In genomic region chr3:187274977-187275338, GRCh38 we compare ENCODE assay signal across 20 cellular contexts. TPM values are rescaled to one million over a fixed set of nuclear protein-coding genes. Genes with fewer than 3 reads are reported as not detected.
DNase-seq lines count a peak whose midpoint lies in the region; ATAC-seq, FAIRE-seq and TF ChIP-seq lines count a peak whose summit lies in the region.
"Had no signal": no experiment of that assay in that cellular context is flagged by ENCODE, and none has a peak within 500 bp of the region (broad histone marks: within the 10 kb centered on the region; RNA-seq: fewer than 3 reads in every experiment).

No MANE protein-coding gene starts in this region.

- peak overlapping the region in 2 of 4 experiments; percentile 24 to 31; a peak in 4 of 8 replicates for H3K4me3 ChIP-seq in H1 (ENCODE audit: extremely low read depth in 1 of 4, insufficient read depth in 2 of 4, low read depth in 3 of 4, low read length in 4 of 4)
- no peak overlapping the region for H3K4me3 ChIP-seq in Caco-2 (ENCODE audit: low read depth, low read length)
- H3K4me3 ChIP-seq: esophagus muscularis mucosa, heart right ventricle had no signal

- H3K9me3 Mint-ChIP-seq in Caco-2 (ENCODE audit: unreplicated experiment), result no peaks in the 10 kb centered on the region
- H3K9me3 Mint-ChIP-seq: natural killer cell treated with Interleukin-12 subunit alpha and Interleukin-12 subunit beta and Interleukin-15 and Interleukin-18, amount 100 ng/mL, for 72 hours had no signal

- H3K27ac ChIP-seq in H1 (ENCODE audit: low read depth, low read length), result peak overlapping the region; percentile 51; the same call in 1 of the 2 replicates
- H3K27ac ChIP-seq: esophagus muscularis mucosa, heart right ventricle had no signal

- H2BK20ac ChIP-seq in H1 (ENCODE audit: low read length), result peak overlapping the region; percentile 91; the same call in 1 of the 2 replicates

- no peak overlapping the region for H2BK15ac ChIP-seq in H1 (ENCODE audit: low read length)

- peak; percentile 96 for FAIRE-seq in H1 (lab: Jason Lieb, UNC)
- FAIRE-seq: A204.1, G401.6 had no signal

- no peak overlapping the region for H3K56ac ChIP-seq in H1 (replicated peaks; ENCODE audit: insufficient read length, low read depth, low read length)

- no peak for ATAC-seq in HG02840 (IDR thresholded peaks at IDR 0.05; ENCODE audit: low FRiP score, unreplicated experiment)
- ATAC-seq: natural killer cell treated with Interleukin-12 subunit alpha and Interleukin-12 subunit beta and Interleukin-15 and Interleukin-18, amount 100 ng/mL, for 72 hours; sciatic nerve; SK-N-SH treated with all-trans-retinoic acid at 6 μM for 48 hours had no signal

- no peak overlapping the region for H3K27ac Mint-ChIP-seq in Caco-2 (ENCODE audit: unreplicated experiment)
- H3K27ac Mint-ChIP-seq: activated CD4-positive, alpha-beta memory T cell treated with anti-CD3 and anti-CD28 coated beads for 36 hours; CD4-positive, alpha-beta T cell; natural killer cell treated with Interleukin-12 subunit alpha and Interleukin-12 subunit beta and Interleukin-15 and Interleukin-18, amount 100 ng/mL, for 72 hours had no signal

- H3K4ac ChIP-seq in H1 (replicated peaks; ENCODE audit: insufficient read length, low read depth, low read length), result no peak overlapping the region

- CTCF ChIA-PET in H1 (lab: Charles Lee; ENCODE audit: partially characterized antibody), result interaction anchor here (0.8 to 5.2 kb wide), 16 partner anchors 9 to 405 kb away, joined by 3 to 34 read pairs (median 6); partner anchors contain the start of gene RPL39L
- CTCF ChIA-PET in Caco-2 (lab: Charles Lee), result no interaction called here

- H3K36me3 ChIP-seq in H1 (ENCODE audit: control insufficient read depth in 2 of 4, insufficient read depth in 4 of 4, low read length in 3 of 4) (no peaks in the 10 kb centered on the region), Caco-2 (ENCODE audit: control insufficient read depth, insufficient read depth, low read length) (no peaks in the 10 kb centered on the region)

- no peak for TF ChIP-seq EP300 in H1 (IDR thresholded peaks at IDR 0.05; ENCODE audit: borderline replicate concordance in 1 of 2, low read depth in 2 of 2, low read length in 2 of 2)

- peak overlapping the region; percentile 70 for H3K4me2 ChIP-seq in H1 (ENCODE audit: insufficient read depth in 1 of 2, low read depth in 2 of 2, low read length in 2 of 2)

- 7% methylated on average over 5 of the region's 5 CpGs; no CpG with 5 or more reads in 1 of the 2 experiments for WGBS in H1 (ENCODE audit: extremely low coverage in 1 of 2, insufficient coverage in 1 of 2, insufficient read length in 1 of 2, insufficient replicate concordance in 2 of 2, low coverage in 1 of 2, low lambda C conversion rate in 2 of 2, missing lambda C conversion rate in 1 of 2), 2 experiments

- H3K23ac ChIP-seq in H1 (ENCODE audit: insufficient read length), result no peak overlapping the region

- H3K79me1 ChIP-seq in H1 (ENCODE audit: low read depth, low read length), result no peaks in the 10 kb centered on the region

- no peak overlapping the region for H3K4me3 Mint-ChIP-seq in Caco-2 (ENCODE audit: unreplicated experiment)
- H3K4me3 Mint-ChIP-seq: activated CD4-positive, alpha-beta memory T cell treated with anti-CD3 and anti-CD28 coated beads for 36 hours; CD4-positive, alpha-beta T cell; natural killer cell treated with Interleukin-12 subunit alpha and Interleukin-12 subunit beta and Interleukin-15 and Interleukin-18, amount 100 ng/mL, for 72 hours had no signal

- no peaks in the 10 kb centered on the region for H3K36me3 Mint-ChIP-seq in Caco-2 (ENCODE audit: insufficient read depth, unreplicated experiment)
- H3K36me3 Mint-ChIP-seq: activated CD4-positive, alpha-beta memory T cell treated with anti-CD3 and anti-CD28 coated beads for 36 hours; natural killer cell treated with Interleukin-12 subunit alpha and Interleukin-12 subunit beta and Interleukin-15 and Interleukin-18, amount 100 ng/mL, for 72 hours had no signal

- H3K27me3 ChIP-seq in H1 (replicated peaks in 1 of 4; ENCODE audit: control insufficient read depth in 3 of 4, extremely low read depth in 1 of 4, insufficient read depth in 3 of 4, low read length in 3 of 4), result no peaks in the 10 kb centered on the region
- H3K27me3 ChIP-seq in Caco-2 (replicated peaks; ENCODE audit: control insufficient read depth, insufficient read depth, low read length), result no peaks in the 10 kb centered on the region
- H3K27me3 ChIP-seq: esophagus muscularis mucosa, heart right ventricle had no signal

- intact Hi-C loops in Caco-2 (cut with micrococcal nuclease; ENCODE audit: unreplicated experiment), result no loop called here

- no peaks in the 10 kb centered on the region for H4K20me1 ChIP-seq in H1 (replicated peaks in 1 of 2; ENCODE audit: control insufficient read depth in 1 of 2, insufficient read depth in 2 of 2, low read length in 2 of 2)

- peak overlapping the region; percentile 96 for H3K18ac ChIP-seq in H1 (ENCODE audit: extremely low read depth, low read length)

- H2AK5ac ChIP-seq in H1 (ENCODE audit: low read depth, low read length), result no peak overlapping the region

- H2BK5ac ChIP-seq in H1 (ENCODE audit: low read depth, low read length), result peak overlapping the region; percentile 93

- no peak for TF ChIP-seq RAD21 in H1 (IDR thresholded peaks at IDR 0.05 in 1 of 2, conservative IDR thresholded peaks at IDR 0.05 in 1 of 2; ENCODE audit: low read depth in 2 of 2, low read length in 2 of 2)

- H2BK12ac ChIP-seq in H1 (ENCODE audit: low read depth, low read length), result peak overlapping the region; percentile 52; the same call in 1 of the 2 replicates

- peak overlapping the region; percentile 24 for H2BK120ac ChIP-seq in H1 (replicated peaks; ENCODE audit: low read depth, low read length)

- peak overlapping the region in 1 of 4 experiments; percentile 47; a peak in 2 of 7 replicates for H3K9ac ChIP-seq in H1 (replicated peaks in 1 of 4; ENCODE audit: extremely low read depth in 1 of 4, low read depth in 3 of 4, low read length in 3 of 4)

- BruUV-seq in Caco-2 (replicated peaks; lab: Mats Ljungman, UMichigan), result no TSS peak

- no peaks in the 10 kb centered on the region for H3K79me2 ChIP-seq in H1 (ENCODE audit: control insufficient read depth in 1 of 2, insufficient read depth in 2 of 2, low read length in 2 of 2)

- peak overlapping the region; percentile 13 for H4K91ac ChIP-seq in H1 (replicated peaks; ENCODE audit: insufficient read length, low read length)

- no peak overlapping the region for H4K8ac ChIP-seq in H1 (ENCODE audit: extremely low read depth, insufficient read depth, low read length)

- H2AFZ ChIP-seq in H1 (ENCODE audit: low read length), result no peak overlapping the region

- H3K4me1 ChIP-seq in H1 (replicated peaks in 1 of 4; ENCODE audit: control insufficient read depth in 3 of 4, insufficient read depth in 4 of 4, low read length in 3 of 4) (peaks cover 7 to 20% (median 15%) of the 10 kb centered on the region in 4 experiments), Caco-2 (no peaks in the 10 kb centered on the region)
- H3K4me1 ChIP-seq: esophagus muscularis mucosa had no signal

- H3K4me1 Mint-ChIP-seq in Caco-2 (ENCODE audit: low read depth, unreplicated experiment), result no peaks in the 10 kb centered on the region

- H3K9me3 ChIP-seq in H1 (ENCODE audit: insufficient read depth in 2 of 2, low read depth in 1 of 2, low read length in 1 of 2) (no peaks in the 10 kb centered on the region; a peak in 1 of 4 replicates), Caco-2 (no peaks in the 10 kb centered on the region)

- H4K5ac ChIP-seq in H1 (ENCODE audit: insufficient read length, low read depth, low read length), result peak overlapping the region; percentile 47

- no peaks in the 10 kb centered on the region for H3K23me2 ChIP-seq in H1 (ENCODE audit: low read depth, low read length)

- DNase-seq in Ammon's horn (ENCODE audit: low spot score) (peak; percentile 47), NCI-H524 (lab: John Stamatoyannopoulos, UW) (peak; percentile 78 to 90), H1 (ENCODE audit: low read depth in 1 of 2, low spot score in 2 of 2) (peak; percentile 59 to 61), left kidney (ENCODE audit: low read depth, low spot score) (peak; percentile 80), Caco-2 (no peak), NCI-H187 (lab: John Stamatoyannopoulos, UW) (no peak), epidermal melanocyte (ENCODE audit: insufficient read length, low spot score) (no peak)
- DNase-seq: activated CD4-positive, alpha-beta memory T cell treated with anti-CD3 and anti-CD28 coated beads for 36 hours; CD4-positive, alpha-beta T cell; heart right ventricle; OCI-M1; stimulated activated CD4-positive, alpha-beta T cell treated with anti-CD3 and anti-CD28 coated beads, Interleukin-2, amount 100 ng/mL, for 48 hours; stimulated activated CD8-positive, alpha-beta memory T cell treated with anti-CD3 and anti-CD28 coated beads, Interleukin-4, amount 100 ng/mL, for 48 hours had no signal

- H3K14ac ChIP-seq in H1 (ENCODE audit: insufficient read length), result no peak overlapping the region

- POLR2A ChIA-PET in H1 (lab: Charles Lee; ENCODE audit: partially characterized antibody), result interaction anchor here (0.9 to 2.4 kb wide), 9 partner anchors 10 to 395 kb away, joined by 3 to 6 read pairs (median 5); partner anchors contain the start of genes MASP1 and SST
- POLR2A ChIA-PET in Caco-2 (lab: Charles Lee), result no interaction called here

- TF ChIP-seq POLR2A in H1 (IDR thresholded peaks at IDR 0.05; ENCODE audit: control extremely low read depth in 1 of 2, low read depth in 2 of 2, low read length in 2 of 2), result peak in 1 of 2 experiments; percentile 38; a peak in 1 of 3 replicates

- TF ChIP-seq CTCF in H1 (IDR thresholded peaks at IDR 0.05; ENCODE audit: control extremely low read depth in 1 of 3, insufficient read depth in 1 of 3, low read depth in 1 of 3, low read length in 3 of 3), result no peak
- TF ChIP-seq CTCF in Caco-2 (IDR thresholded peaks at IDR 0.05; ENCODE audit: insufficient read depth in 1 of 2, low read depth in 1 of 2, low read length in 1 of 2, severe bottlenecking in 1 of 2, unreplicated experiment in 1 of 2), result no peak

- H3K27me3 Mint-ChIP-seq in Caco-2 (ENCODE audit: insufficient read depth, unreplicated experiment), result peaks cover 4% of the 10 kb centered on the region

TF ChIP-seq in H1, 55 proteins besides CTCF, POLR2A, EP300 and RAD21 (continues in another document):
- TF ChIP-seq SUZ12 (IDR thresholded peaks at IDR 0.05; ENCODE audit: low read length) (no peak), TBP (IDR thresholded peaks at IDR 0.05; ENCODE audit: low read depth, low read length) (no peak), SP2 (IDR thresholded peaks at IDR 0.05; ENCODE audit: low read length) (no peak), POU5F1 (IDR thresholded peaks at IDR 0.05; ENCODE audit: low read depth, low read length) (peak; percentile 92)

RNA-seq across cellular contexts. Expression of gene MASP1, which starts 16.6 kb away (rescaled TPM):
- total RNA-seq in H1 (2021; fragmentation: NEBNext Ultra II Directional; extraction: Animal tissue kit (Norgen Biotek cat#: 25700)), result 2.7 and 3.2 TPM in 2 replicates
- polyA plus RNA-seq in H1 (2011; rRNA removed), result 3.5 and 5.8 TPM in 2 replicates
- polyA plus RNA-seq in H1 (2011; cell fraction: cytosol; rRNA removed), result 4.7 TPM
- 4.2 TPM for polyA plus RNA-seq in H1 (2011; cell fraction: nucleus; rRNA removed)
- polyA plus RNA-seq in H1 (2012, experiment 1 of 2), result 1.6 to 2.8 TPM (median 1.8 TPM) in 4 replicates
- 1.0 TPM for polyA plus RNA-seq in H1 (2012, experiment 2 of 2)
- polyA plus RNA-seq in H1 (2013, experiment 1 of 2), result 3.5 TPM
- polyA plus RNA-seq in H1 (2013, experiment 2 of 2), result 3.8 TPM
- polyA minus RNA-seq in H1 (2011; rRNA and poly(A)+ RNA removed), result 8.3 and 8.4 TPM in 2 replicates
- polyA minus RNA-seq in H1 (2011; cell fraction: cytosol; rRNA and poly(A)+ RNA removed), result 3.3 TPM
- polyA minus RNA-seq in H1 (2011; cell fraction: nucleus; rRNA and poly(A)+ RNA removed), result 5.1 TPM
- total RNA-seq in Caco-2 (2022), result not detected in 2 replicates
- total RNA-seq: activated CD4-positive, alpha-beta memory T cell treated with anti-CD3 and anti-CD28 coated beads for 36 hours; CD4-positive, alpha-beta T cell; natural killer cell treated with Interleukin-12 subunit alpha and Interleukin-12 subunit beta and Interleukin-15 and Interleukin-18, amount 100 ng/mL, for 72 hours had no signal

Comparison
In these comparisons a context has a peak if more than half of its experiments do, and no peak if none do; other contexts are left out.
1. DNase-seq: peak in Ammon's horn (single experiment), NCI-H524 (2 of 2), H1 (2 of 2) and left kidney (single experiment); none in Caco-2 (0 of 2), NCI-H187 (0 of 2) and epidermal melanocyte (single experiment).